Comparison of ENCODE assay signal across 11 cellular contexts in the genomic region with DNA sequence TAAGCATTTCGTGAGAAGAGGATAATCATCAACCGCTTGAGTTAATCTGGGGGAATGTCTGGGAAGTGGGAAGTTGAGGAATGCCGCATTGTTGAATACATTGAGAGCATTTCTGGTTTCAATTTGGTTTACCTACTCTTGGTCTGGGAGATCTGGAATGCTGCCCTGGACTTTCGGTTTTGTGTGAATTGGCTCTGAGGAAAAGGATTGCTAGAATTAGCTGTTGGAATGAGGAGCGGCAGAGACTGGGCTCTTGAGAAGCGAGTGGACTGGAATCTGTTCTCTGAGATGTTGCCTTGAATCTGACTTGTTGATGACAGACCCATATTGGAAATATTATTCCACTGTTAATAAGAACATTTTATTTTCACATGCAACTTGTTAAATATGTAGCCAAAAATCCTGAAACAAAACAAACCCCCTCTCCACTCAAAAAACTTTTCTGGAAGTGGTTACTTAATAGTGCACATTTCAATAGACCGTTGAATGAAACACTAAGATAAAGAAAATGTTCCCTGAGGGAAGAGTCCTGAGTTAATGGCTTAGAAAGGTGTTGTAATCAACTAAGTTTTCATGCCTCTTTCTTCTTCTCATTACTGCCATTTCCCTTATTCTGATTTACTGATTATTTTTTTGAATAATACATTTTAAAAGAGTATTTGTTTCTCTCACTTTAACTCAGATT. TPM values are rescaled to one million over a fixed set of nuclear protein-coding genes. Genes with fewer than 3 reads are reported as not detected.
DNase-seq lines count a peak whose midpoint lies in the region; ATAC-seq and TF ChIP-seq lines count a peak whose summit lies in the region.
"Had no signal": no experiment of that assay in that cellular context is flagged by ENCODE, and none has a peak within 500 bp of the region (broad histone marks: within the 10 kb centered on the region; RNA-seq: fewer than 3 reads in every experiment).

No MANE protein-coding gene starts in this region.

- H3K9me3 Mint-ChIP-seq in GM23338, result no peaks in the 10 kb centered on the region

- no peak for ATAC-seq in GM23338

- no peaks in the 10 kb centered on the region for H3K36me3 ChIP-seq in GM23338 (ENCODE audit: insufficient read depth)

- H3K4me1 Mint-ChIP-seq in GM23338, result peaks cover 9% of the 10 kb centered on the region; the same call in 2 of the 3 replicates

- TF ChIP-seq CTCF in GM23338 (conservative IDR thresholded peaks at IDR 0.05; ENCODE audit: low read depth in 2 of 2) (no peak), cardiac fibroblast (IDR thresholded peaks at IDR 0.05; ENCODE audit: low read depth, low read length) (no peak)

- H3K27me3 Mint-ChIP-seq in GM23338 (ENCODE audit: insufficient read depth, low read depth, poor library complexity), result peaks cover 2% of the 10 kb centered on the region

- H3K79me2 ChIP-seq in GM23338 (replicated peaks; ENCODE audit: insufficient read depth), result no peaks in the 10 kb centered on the region

- H3K27ac ChIP-seq in GM23338 (ENCODE audit: low read depth), result no peak overlapping the region

- H3K4me3 ChIP-seq in GM23338, result no peak overlapping the region
- H3K4me3 ChIP-seq in cardiac fibroblast (replicated peaks in 1 of 2; ENCODE audit: low read depth in 2 of 2, low read length in 2 of 2), result no peak overlapping the region

- no peak overlapping the region for H3K4me3 Mint-ChIP-seq in GM23338

- H3K9me2 ChIP-seq in GM23338 (ENCODE audit: insufficient read depth), result no peaks in the 10 kb centered on the region

- peak overlapping the region; percentile 26; the same call in 1 of the 2 replicates for H3K27ac Mint-ChIP-seq in GM23338

- H2AFZ ChIP-seq in GM23338, result no peak overlapping the region

- H3K4me2 ChIP-seq in GM23338, result no peak overlapping the region

- peak; percentile 59 for DNase-seq in GM23338 (ENCODE audit: low spot score)
- peak; percentile 35 to 80 for DNase-seq in cardiac fibroblast (ENCODE audit: low read depth in 2 of 2)
- DNase-seq in left kidney (ENCODE audit: low read depth, low spot score), result peak; percentile 56
- DNase-seq in smooth muscle cell of the brain vasculature (ENCODE audit: low read depth, low spot score), result peak; percentile 63
- DNase-seq in COLO668 (lab: John Stamatoyannopoulos, UW; ENCODE audit: unreplicated experiment), result no peak
- no peak for DNase-seq in mesenteric fat pad (ENCODE audit: low spot score)
- no peak for DNase-seq in HuH-7.5 (ENCODE audit: low spot score)
- no peak for DNase-seq in NCI-H69 (lab: John Stamatoyannopoulos, UW)
- DNase-seq: activated naive CD4-positive, alpha-beta T cell treated with Interleukin-2 at 50 U/mL for 16 hours; stimulated activated CD4-positive, alpha-beta T cell treated with anti-CD3 and anti-CD28 coated beads, Interleukin-4, amount 100 ng/mL, for 24 hours; T-helper 9 cell had no signal

- H3K27me3 ChIP-seq in GM23338 (ENCODE audit: insufficient read depth), result no peaks in the 10 kb centered on the region

- no peaks in the 10 kb centered on the region for H4K20me1 ChIP-seq in GM23338 (replicated peaks; ENCODE audit: insufficient read depth)

- no peaks in the 10 kb centered on the region for H3K36me3 Mint-ChIP-seq in GM23338 (ENCODE audit: low read depth)

- no peaks in the 10 kb centered on the region for H3F3A ChIP-seq in GM23338 (replicated peaks; ENCODE audit: low read depth)

- H3K4me1 ChIP-seq in GM23338 (ENCODE audit: insufficient read depth), result no peaks in the 10 kb centered on the region

TF ChIP-seq in GM23338, 12 proteins besides CTCF, POLR2A, EP300 and RAD21 (continues in another document):
- TF ChIP-seq REST (IDR thresholded peaks at IDR 0.05; ENCODE audit: unreplicated experiment), result no peak
- TF ChIP-seq, protein P1, sequence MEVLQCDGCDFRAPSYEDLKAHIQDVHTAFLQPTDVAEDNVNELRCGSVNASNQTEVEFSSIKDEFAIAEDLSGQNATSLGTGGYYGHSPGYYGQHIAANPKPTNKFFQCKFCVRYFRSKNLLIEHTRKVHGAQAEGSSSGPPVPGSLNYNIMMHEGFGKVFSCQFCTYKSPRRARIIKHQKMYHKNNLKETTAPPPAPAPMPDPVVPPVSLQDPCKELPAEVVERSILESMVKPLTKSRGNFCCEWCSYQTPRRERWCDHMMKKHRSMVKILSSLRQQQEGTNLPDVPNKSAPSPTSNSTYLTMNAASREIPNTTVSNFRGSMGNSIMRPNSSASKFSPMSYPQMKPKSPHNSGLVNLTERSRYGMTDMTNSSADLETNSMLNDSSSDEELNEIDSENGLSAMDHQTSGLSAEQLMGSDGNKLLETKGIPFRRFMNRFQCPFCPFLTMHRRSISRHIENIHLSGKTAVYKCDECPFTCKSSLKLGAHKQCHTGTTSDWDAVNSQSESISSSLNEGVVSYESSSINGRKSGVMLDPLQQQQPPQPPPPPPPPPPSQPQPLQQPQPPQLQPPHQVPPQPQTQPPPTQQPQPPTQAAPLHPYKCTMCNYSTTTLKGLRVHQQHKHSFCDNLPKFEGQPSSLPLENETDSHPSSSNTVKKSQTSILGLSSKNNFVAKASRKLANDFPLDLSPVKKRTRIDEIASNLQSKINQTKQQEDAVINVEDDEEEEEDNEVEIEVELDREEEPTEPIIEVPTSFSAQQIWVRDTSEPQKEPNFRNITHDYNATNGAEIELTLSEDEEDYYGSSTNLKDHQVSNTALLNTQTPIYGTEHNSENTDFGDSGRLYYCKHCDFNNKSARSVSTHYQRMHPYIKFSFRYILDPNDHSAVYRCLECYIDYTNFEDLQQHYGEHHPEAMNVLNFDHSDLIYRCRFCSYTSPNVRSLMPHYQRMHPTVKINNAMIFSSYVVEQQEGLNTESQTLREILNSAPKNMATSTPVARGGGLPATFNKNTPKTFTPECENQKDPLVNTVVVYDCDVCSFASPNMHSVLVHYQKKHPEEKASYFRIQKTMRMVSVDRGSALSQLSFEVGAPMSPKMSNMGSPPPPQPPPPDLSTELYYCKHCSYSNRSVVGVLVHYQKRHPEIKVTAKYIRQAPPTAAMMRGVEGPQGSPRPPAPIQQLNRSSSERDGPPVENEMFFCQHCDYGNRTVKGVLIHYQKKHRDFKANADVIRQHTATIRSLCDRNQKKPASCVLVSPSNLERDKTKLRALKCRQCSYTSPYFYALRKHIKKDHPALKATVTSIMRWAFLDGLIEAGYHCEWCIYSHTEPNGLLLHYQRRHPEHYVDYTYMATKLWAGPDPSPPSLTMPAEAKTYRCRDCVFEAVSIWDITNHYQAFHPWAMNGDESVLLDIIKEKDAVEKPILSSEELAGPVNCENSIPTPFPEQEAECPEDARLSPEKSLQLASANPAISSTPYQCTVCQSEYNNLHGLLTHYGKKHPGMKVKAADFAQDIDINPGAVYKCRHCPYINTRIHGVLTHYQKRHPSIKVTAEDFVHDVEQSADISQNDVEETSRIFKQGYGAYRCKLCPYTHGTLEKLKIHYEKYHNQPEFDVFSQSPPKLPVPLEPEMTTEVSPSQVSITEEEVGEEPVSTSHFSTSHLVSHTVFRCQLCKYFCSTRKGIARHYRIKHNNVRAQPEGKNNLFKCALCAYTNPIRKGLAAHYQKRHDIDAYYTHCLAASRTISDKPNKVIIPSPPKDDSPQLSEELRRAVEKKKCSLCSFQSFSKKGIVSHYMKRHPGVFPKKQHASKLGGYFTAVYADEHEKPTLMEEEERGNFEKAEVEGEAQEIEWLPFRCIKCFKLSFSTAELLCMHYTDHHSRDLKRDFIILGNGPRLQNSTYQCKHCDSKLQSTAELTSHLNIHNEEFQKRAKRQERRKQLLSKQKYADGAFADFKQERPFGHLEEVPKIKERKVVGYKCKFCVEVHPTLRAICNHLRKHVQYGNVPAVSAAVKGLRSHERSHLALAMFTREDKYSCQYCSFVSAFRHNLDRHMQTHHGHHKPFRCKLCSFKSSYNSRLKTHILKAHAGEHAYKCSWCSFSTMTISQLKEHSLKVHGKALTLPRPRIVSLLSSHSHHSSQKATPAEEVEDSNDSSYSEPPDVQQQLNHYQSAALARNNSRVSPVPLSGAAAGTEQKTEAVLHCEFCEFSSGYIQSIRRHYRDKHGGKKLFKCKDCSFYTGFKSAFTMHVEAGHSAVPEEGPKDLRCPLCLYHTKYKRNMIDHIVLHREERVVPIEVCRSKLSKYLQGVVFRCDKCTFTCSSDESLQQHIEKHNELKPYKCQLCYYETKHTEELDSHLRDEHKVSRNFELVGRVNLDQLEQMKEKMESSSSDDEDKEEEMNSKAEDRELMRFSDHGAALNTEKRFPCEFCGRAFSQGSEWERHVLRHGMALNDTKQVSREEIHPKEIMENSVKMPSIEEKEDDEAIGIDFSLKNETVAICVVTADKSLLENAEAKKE (CRISPR knock-in tag; IDR thresholded peaks at IDR 0.05), result no peak
- no peak for TF ChIP-seq CREB1 (CRISPR knock-in tag; IDR thresholded peaks at IDR 0.05; ENCODE audit: low read depth)
- TF ChIP-seq EZH2 (IDR thresholded peaks at IDR 0.05; ENCODE audit: low read depth, unreplicated experiment), result no peak
- TF ChIP-seq STAT1 (IDR thresholded peaks at IDR 0.05; ENCODE audit: unreplicated experiment), result no peak
- TF ChIP-seq JUNB (IDR thresholded peaks at IDR 0.05; ENCODE audit: unreplicated experiment), result no peak
- TF ChIP-seq ZNF114 (CRISPR knock-in tag; IDR thresholded peaks at IDR 0.05), result no peak

RNA-seq across cellular contexts. Expression of gene PTPRM, which starts 50.8 kb away (rescaled TPM):
- 5.3 and 6.3 TPM in 2 replicates for total RNA-seq in GM23338 (2014; rRNA removed; shearing (Covaris generic))
- polyA plus RNA-seq in GM23338 (2016; fragmentation: Nextera tagmentation; extraction: Ambion mirVana), result 1.6 and 4.3 TPM in 2 replicates
- total RNA-seq in mesenteric fat pad, result 133 TPM

Comparison
In these comparisons a context has a peak if more than half of its experiments do, and no peak if none do; other contexts are left out.
1. DNase-seq: peak in GM23338 (single experiment), cardiac fibroblast (2 of 2), left kidney (single experiment) and smooth muscle cell of the brain vasculature (single experiment); none in COLO668 (single experiment), mesenteric fat pad (single experiment), HuH-7.5 (single experiment) and NCI-H69 (single experiment).
2. RNA of gene PTPRM, which starts 50.8 kb away (total RNA-seq): 133 TPM in mesenteric fat pad (single experiment); 5.3 to 6.3 TPM in GM23338; every median in the first group is over 10 times any median in the second.